In the genomic region with DNA sequence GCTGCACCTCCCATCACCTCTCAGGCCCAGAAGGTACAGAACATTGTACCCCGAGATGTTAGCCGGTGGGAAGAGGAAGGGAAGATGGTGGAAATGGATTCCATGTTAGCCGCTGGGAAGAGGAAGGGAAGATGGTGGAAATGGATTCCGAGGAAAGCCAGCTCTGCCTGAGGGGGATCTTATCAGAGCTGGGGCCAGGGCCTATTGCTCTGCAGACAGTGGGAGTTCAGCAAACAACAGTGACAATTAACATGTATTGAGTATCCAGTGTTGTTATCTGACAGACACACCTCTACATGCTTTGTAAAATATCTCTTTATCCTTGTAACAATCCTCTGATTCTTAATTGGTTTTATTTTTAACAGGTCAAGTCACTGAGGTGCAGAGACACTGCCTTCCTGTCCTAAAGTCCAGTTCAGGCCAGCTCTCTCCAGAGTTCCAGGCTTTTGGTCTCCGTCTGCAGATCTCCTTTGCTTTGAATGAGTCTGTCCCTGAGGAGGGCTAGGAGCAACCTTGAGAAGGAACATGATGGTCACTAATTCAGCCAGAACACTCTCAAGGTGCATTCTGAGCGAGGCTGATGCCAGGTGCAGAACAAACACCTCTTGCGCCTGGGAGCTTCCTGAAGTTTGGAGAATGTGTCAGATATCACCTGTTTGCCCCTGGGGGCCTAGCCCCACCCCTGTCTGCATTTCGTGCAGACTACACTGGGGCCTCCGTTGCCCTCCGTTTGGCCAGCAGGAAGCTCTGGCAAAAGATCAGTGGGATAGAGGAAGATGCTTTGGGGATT, we compare ENCODE assay signal across 25 cellular contexts.
DNase-seq lines count a peak whose midpoint lies in the region; ATAC-seq, FAIRE-seq and TF ChIP-seq lines count a peak whose summit lies in the region.
"Had no signal": no experiment of that assay in that cellular context is flagged by ENCODE, and none has a peak within 500 bp of the region (broad histone marks: within the 10 kb centered on the region; RNA-seq: fewer than 3 reads in every experiment).

No MANE protein-coding gene starts in this region.

- BruUV-seq in Caco-2 (replicated peaks; lab: Mats Ljungman, UMichigan) = TSS peak; percentile 91

- H3K36me3 ChIP-seq in Caco-2 (ENCODE audit: control insufficient read depth, insufficient read depth, low read length) (no peaks in the 10 kb centered on the region), HUES48 (ENCODE audit: control insufficient read depth, insufficient read depth, low read length) (no peaks in the 10 kb centered on the region)

- H3K4me1 Mint-ChIP-seq in Caco-2 (ENCODE audit: low read depth, unreplicated experiment) = peaks cover 64% of the 10 kb centered on the region
- peaks cover 43% of the 10 kb centered on the region for H3K4me1 Mint-ChIP-seq in WTC11
- peaks cover 18% of the 10 kb centered on the region for H3K4me1 Mint-ChIP-seq in nephron

- peak; percentile 75 to 84 for DNase-seq in Caco-2
- DNase-seq in WTC11 (ENCODE audit: low spot score) = no peak
- no peak for DNase-seq in activated CD4-positive, alpha-beta T cell treated with anti-CD3 and anti-CD28 coated beads, Interleukin-2, amount 50 U/mL, for 4 hours
- DNase-seq in RPMI8226 = no peak
- no peak for DNase-seq in HTR-8/SVneo (ENCODE audit: insufficient read length, low spot score)
- DNase-seq: AML-193; C1 segment of cervical spinal cord; CD8-positive, alpha-beta T cell; DMS79; GM23248; IMR-90; NCI-H1092 treated with DMSO at 0.1 percent for 48 hours; NCI-H1694 treated with DMSO at 0.1 percent for 48 hours; NCI-H2081 treated with DMSO at 0.1 percent for 48 hours; NCI-H446; NCI-H526; SHP77 treated with DMSO at 0.1 percent for 48 hours; SW 1271; T-helper 17 cell had no signal

- H3K36me3 Mint-ChIP-seq in Caco-2 (ENCODE audit: insufficient read depth, unreplicated experiment) (peaks cover 6% of the 10 kb centered on the region), WTC11 (no peaks in the 10 kb centered on the region; the same call in 1 of the 2 replicates), nephron (ENCODE audit: low read depth) (no peaks in the 10 kb centered on the region)
- H3K36me3 Mint-ChIP-seq: CD8-positive, alpha-beta T cell had no signal

- H3K4me1 ChIP-seq in Caco-2 = peaks cover 72% of the 10 kb centered on the region
- peaks cover 19% of the 10 kb centered on the region for H3K4me1 ChIP-seq in HUES48 (ENCODE audit: control insufficient read depth, insufficient read depth, low read length)

- H3K9ac ChIP-seq in HUES48 (ENCODE audit: low read depth, low read length) = no peak overlapping the region
- H3K9ac ChIP-seq: GM23248, KMS-11 had no signal

- no peak for TF ChIP-seq CTCF in Caco-2 (IDR thresholded peaks at IDR 0.05; ENCODE audit: insufficient read depth in 1 of 2, low read depth in 1 of 2, low read length in 1 of 2, severe bottlenecking in 1 of 2, unreplicated experiment in 1 of 2)
- no peak for TF ChIP-seq CTCF in WTC11 (IDR thresholded peaks at IDR 0.05)
- no peak for TF ChIP-seq CTCF in nephron (IDR thresholded peaks at IDR 0.05; ENCODE audit: unreplicated experiment in 3 of 3)

- H3K9me3 Mint-ChIP-seq in Caco-2 (ENCODE audit: unreplicated experiment) (peaks cover 9% of the 10 kb centered on the region), WTC11 (peaks cover 4% of the 10 kb centered on the region), nephron (no peaks in the 10 kb centered on the region)
- H3K9me3 Mint-ChIP-seq: CD8-positive, alpha-beta T cell had no signal

- CTCF ChIA-PET in Caco-2 (lab: Charles Lee) = interaction anchor here (1.6 to 2.5 kb wide), 4 partner anchors 10 to 18 kb away, joined by 4 to 11 read pairs (median 9); no protein-coding TSS in a partner anchor
- CTCF ChIA-PET in WTC11 (lab: Charles Lee) = interaction anchor here (1.2 to 3.1 kb wide), 5 partner anchors 13 to 94 kb away, joined by 3 to 22 read pairs (median 4); no protein-coding TSS in a partner anchor

- intact Hi-C loops in Caco-2 (cut with micrococcal nuclease; ENCODE audit: unreplicated experiment) = loop anchor here (1.0 to 2.0 kb wide), 3 partner anchors 9 to 18 kb away; no protein-coding TSS in a partner anchor

- FAIRE-seq in HTR-8/SVneo (lab: Jason Lieb, UNC) = no peak

- peak overlapping the region; percentile 73 for H3K27ac Mint-ChIP-seq in Caco-2 (ENCODE audit: unreplicated experiment)
- no peak overlapping the region for H3K27ac Mint-ChIP-seq in WTC11
- peak overlapping the region; percentile 29 to 75 (median 40) for H3K27ac Mint-ChIP-seq in nephron
- H3K27ac Mint-ChIP-seq: CD8-positive, alpha-beta T cell; T-helper 17 cell had no signal

- peak overlapping the region; percentile 21 for H3K27ac ChIP-seq in HUES48 (ENCODE audit: low read depth, low read length)
- H3K27ac ChIP-seq: GM23248, HL-60, KMS-11, SK-N-MC had no signal

- POLR2A ChIA-PET in Caco-2 (lab: Charles Lee) (interaction anchor here (0.6 to 3.1 kb wide), 7 partner anchors 10 to 88 kb away, joined by 3 to 16 read pairs (median 5); no protein-coding TSS in a partner anchor), WTC11 (lab: Charles Lee) (interaction anchor here (1.8 kb wide), 1 partner anchor 10 kb away, joined by 4 read pairs; no protein-coding TSS in a partner anchor)

- no peaks in the 10 kb centered on the region for H3K9me3 ChIP-seq in Caco-2
- H3K9me3 ChIP-seq in HUES48 (ENCODE audit: control insufficient read depth, insufficient read depth, low read length) = no peaks in the 10 kb centered on the region

- H3K4me3 ChIP-seq in Caco-2 (ENCODE audit: low read depth, low read length) (no peak overlapping the region), HUES48 (ENCODE audit: low read depth, low read length) (no peak overlapping the region)
- H3K4me3 ChIP-seq: GM23248, SK-N-MC had no signal

- ATAC-seq in WTC11 = peak; percentile 21
- ATAC-seq in HG03571 (IDR thresholded peaks at IDR 0.05; ENCODE audit: unreplicated experiment) = no peak
- ATAC-seq: CD8-positive, alpha-beta T cell; T-helper 17 cell had no signal

- H3K27me3 Mint-ChIP-seq in Caco-2 (ENCODE audit: insufficient read depth, unreplicated experiment) (no peaks in the 10 kb centered on the region), WTC11 (ENCODE audit: low read depth) (peaks cover 25% of the 10 kb centered on the region), nephron (ENCODE audit: low read depth) (peaks cover 25% of the 10 kb centered on the region)

- no peaks in the 10 kb centered on the region for H3K27me3 ChIP-seq in Caco-2 (replicated peaks; ENCODE audit: control insufficient read depth, insufficient read depth, low read length)
- H3K27me3 ChIP-seq in HUES48 (ENCODE audit: control insufficient read depth, insufficient read depth, low read length) = no peaks in the 10 kb centered on the region

- H3K4me3 Mint-ChIP-seq in Caco-2 (ENCODE audit: unreplicated experiment) = peak overlapping the region; percentile 17
- H3K4me3 Mint-ChIP-seq in WTC11 = no peak overlapping the region
- H3K4me3 Mint-ChIP-seq in nephron = no peak overlapping the region
- H3K4me3 Mint-ChIP-seq: CD8-positive, alpha-beta T cell; T-helper 17 cell had no signal

TF ChIP-seq in WTC11, 78 proteins besides CTCF, POLR2A, EP300 and RAD21:
- TF ChIP-seq ZNF671 (CRISPR knock-in tag; IDR thresholded peaks at IDR 0.05) = no peak
- TF ChIP-seq, protein P1, sequence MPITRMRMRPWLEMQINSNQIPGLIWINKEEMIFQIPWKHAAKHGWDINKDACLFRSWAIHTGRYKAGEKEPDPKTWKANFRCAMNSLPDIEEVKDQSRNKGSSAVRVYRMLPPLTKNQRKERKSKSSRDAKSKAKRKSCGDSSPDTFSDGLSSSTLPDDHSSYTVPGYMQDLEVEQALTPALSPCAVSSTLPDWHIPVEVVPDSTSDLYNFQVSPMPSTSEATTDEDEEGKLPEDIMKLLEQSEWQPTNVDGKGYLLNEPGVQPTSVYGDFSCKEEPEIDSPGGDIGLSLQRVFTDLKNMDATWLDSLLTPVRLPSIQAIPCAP (CRISPR knock-in tag; IDR thresholded peaks at IDR 0.05) = no peak
- TF ChIP-seq, protein P2, sequence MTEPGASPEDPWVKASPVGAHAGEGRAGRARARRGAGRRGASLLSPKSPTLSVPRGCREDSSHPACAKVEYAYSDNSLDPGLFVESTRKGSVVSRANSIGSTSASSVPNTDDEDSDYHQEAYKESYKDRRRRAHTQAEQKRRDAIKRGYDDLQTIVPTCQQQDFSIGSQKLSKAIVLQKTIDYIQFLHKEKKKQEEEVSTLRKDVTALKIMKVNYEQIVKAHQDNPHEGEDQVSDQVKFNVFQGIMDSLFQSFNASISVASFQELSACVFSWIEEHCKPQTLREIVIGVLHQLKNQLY (CRISPR knock-in tag; IDR thresholded peaks at IDR 0.05) = no peak
- no peak for TF ChIP-seq TEAD1 (CRISPR knock-in tag; IDR thresholded peaks at IDR 0.05)
- TF ChIP-seq ZBTB21 (CRISPR knock-in tag; IDR thresholded peaks at IDR 0.05; ENCODE audit: borderline replicate concordance) = no peak
- no peak for TF ChIP-seq RORB (CRISPR knock-in tag; IDR thresholded peaks at IDR 0.05)
- no peak for TF ChIP-seq ZNF219 (CRISPR knock-in tag; IDR thresholded peaks at IDR 0.05; ENCODE audit: borderline replicate concordance)

Comparison
In these comparisons a context has a peak if more than half of its experiments do, and no peak if none do; other contexts are left out.
1. DNase-seq: peak in Caco-2 (2 of 2); none in WTC11 (single experiment), activated CD4-positive, alpha-beta T cell treated with anti-CD3 and anti-CD28 coated beads, Interleukin-2, amount 50 U/mL, for 4 hours (0 of 2), RPMI8226 (single experiment) and HTR-8/SVneo (single experiment).